14 cellular contexts compared by ENCODE assay signal in the genomic region with DNA sequence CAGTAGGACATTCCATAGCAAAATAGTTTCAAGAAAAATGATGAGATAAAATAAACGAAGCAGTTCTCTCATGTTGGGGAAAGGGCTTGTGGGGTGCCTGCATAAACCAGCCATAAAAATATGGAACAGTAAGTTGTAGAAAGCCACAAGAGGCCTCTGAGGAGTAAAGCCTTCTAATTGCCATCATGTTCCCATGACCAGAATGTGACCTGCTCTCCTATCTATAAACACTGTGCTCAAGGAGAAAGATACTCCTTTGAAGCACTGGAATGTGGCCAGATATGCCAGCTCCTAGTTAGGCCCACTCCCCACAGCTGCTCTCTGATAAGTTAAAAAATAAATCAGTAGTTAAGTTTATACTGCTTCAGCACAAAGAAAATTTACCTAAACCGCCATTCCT.
DNase-seq lines count a peak whose midpoint lies in the region; ATAC-seq and TF ChIP-seq lines count a peak whose summit lies in the region.
"Had no signal": no experiment of that assay in that cellular context is flagged by ENCODE, and none has a peak within 500 bp of the region (broad histone marks: within the 10 kb centered on the region; RNA-seq: fewer than 3 reads in every experiment).

No MANE protein-coding gene starts in this region.

- TF ChIP-seq POLR2A in heart left ventricle (IDR thresholded peaks at IDR 0.05): no peak

- ATAC-seq in left ventricle myocardium superior: peak; percentile 49
- no peak for ATAC-seq in heart left ventricle
- no peak for ATAC-seq in activated B cell treated with CpG ODN at 0.5 μM for 24 hours (ENCODE audit: low read depth)
- ATAC-seq in stimulated activated naive B cell treated with anti-CD40 and anti-IgM and Interleukin-4, amounts not matched to agents 10 μg/mL and 1 μg/mL and 100 μg/mL, for 72 hours (replicated peaks): no peak
- ATAC-seq in HG03025 (IDR thresholded peaks at IDR 0.05; ENCODE audit: low FRiP score, unreplicated experiment): no peak
- ATAC-seq: GM23338 had no signal

- POLR2A ChIA-PET in activated B cell treated with CpG ODN at 0.5 μM for 24 hours (lab: Charles Lee): no interaction called here

- no peaks in the 10 kb centered on the region for H3K27me3 ChIP-seq in heart left ventricle
- H3K27me3 ChIP-seq: SJCRH30 had no signal

- peak overlapping the region in 5 of 12 donors; percentile 4 to 44 (median 8) for H3K27ac ChIP-seq in heart left ventricle
- H3K27ac ChIP-seq: SJCRH30 had no signal

- no peak overlapping the region for H3K4me3 ChIP-seq in heart left ventricle
- H3K4me3 ChIP-seq: GM23338, SJCRH30 had no signal

- no peak for DNase-seq in left ventricle myocardium superior
- no peak for DNase-seq in heart left ventricle
- DNase-seq in activated B cell treated with CpG ODN at 0.5 μM for 24 hours: no peak
- peak; percentile 20 for DNase-seq in foreskin melanocyte
- no peak for DNase-seq in stimulated activated naive B cell treated with anti-CD40 and anti-IgM and Interleukin-4, amounts not matched to agents 10 μg/mL and 1 μg/mL and 100 μg/mL, for 72 hours
- no peak for DNase-seq in 8988T
- no peak for DNase-seq in posterior vena cava (ENCODE audit: low spot score)
- DNase-seq: anterior cingulate cortex; DND-41; NCI-H1105; NK-92 treated with Interleukin-12 subunit alpha and Interleukin-12 subunit beta, amount 100 ng/mL, for 24 hours had no signal

- no peaks in the 10 kb centered on the region for H3K9me3 Mint-ChIP-seq in activated B cell treated with CpG ODN at 0.5 μM for 24 hours
- H3K9me3 Mint-ChIP-seq in stimulated activated naive B cell treated with anti-CD40 and anti-IgM and Interleukin-4, amounts not matched to agents 10 μg/mL and 1 μg/mL and 100 μg/mL, for 72 hours: no peaks in the 10 kb centered on the region
- H3K9me3 Mint-ChIP-seq: GM23338 had no signal

- H3K27ac Mint-ChIP-seq in activated B cell treated with CpG ODN at 0.5 μM for 24 hours: peak overlapping the region; percentile 56
- H3K27ac Mint-ChIP-seq in stimulated activated naive B cell treated with anti-CD40 and anti-IgM and Interleukin-4, amounts not matched to agents 10 μg/mL and 1 μg/mL and 100 μg/mL, for 72 hours: peak overlapping the region; percentile 43
- H3K27ac Mint-ChIP-seq: GM23338 had no signal

- intact Hi-C loops in left ventricle myocardium superior (cut with micrococcal nuclease): no loop called here
- intact Hi-C loops in heart left ventricle (cut with DNase I): loop anchor here in 1 of 10 donors (5.0 to 10.0 kb wide), 2 partner anchors 53 to 1144 kb away; no protein-coding TSS in a partner anchor
- intact Hi-C loops in activated B cell treated with CpG ODN at 0.5 μM for 24 hours (cut with micrococcal nuclease): no loop called here
- intact Hi-C loops in posterior vena cava (cut with DNase I): no loop called here

- 55 to 67% (median 60%) methylated on average over 2 of the region's 2 CpGs for WGBS in heart left ventricle, 4 donors

- TF ChIP-seq CTCF in heart left ventricle (IDR thresholded peaks at IDR 0.05) (no peak), activated B cell treated with CpG ODN at 0.5 μM for 24 hours (IDR thresholded peaks at IDR 0.05) (no peak)

- H3K9me3 ChIP-seq in heart left ventricle: no peaks in the 10 kb centered on the region
- H3K9me3 ChIP-seq: SJCRH30 had no signal

- H3K36me3 Mint-ChIP-seq in activated B cell treated with CpG ODN at 0.5 μM for 24 hours (ENCODE audit: low read depth): peaks cover 66% of the 10 kb centered on the region
- peaks cover 27 to 29% of the 10 kb centered on the region in 2 donors for H3K36me3 Mint-ChIP-seq in stimulated activated naive B cell treated with anti-CD40 and anti-IgM and Interleukin-4, amounts not matched to agents 10 μg/mL and 1 μg/mL and 100 μg/mL, for 72 hours

- H3K4me3 Mint-ChIP-seq in activated B cell treated with CpG ODN at 0.5 μM for 24 hours: no peak overlapping the region
- no peak overlapping the region for H3K4me3 Mint-ChIP-seq in stimulated activated naive B cell treated with anti-CD40 and anti-IgM and Interleukin-4, amounts not matched to agents 10 μg/mL and 1 μg/mL and 100 μg/mL, for 72 hours
- H3K4me3 Mint-ChIP-seq: GM23338 had no signal

- H3K36me3 ChIP-seq in heart left ventricle: peaks cover 0 to 95% (median 50%) of the 10 kb centered on the region in 9 donors

- H3K4me1 ChIP-seq in heart left ventricle: peaks cover 0 to 22% (median 15%) of the 10 kb centered on the region in 12 donors
- H3K4me1 ChIP-seq: SJCRH30 had no signal

- CTCF ChIA-PET in activated B cell treated with CpG ODN at 0.5 μM for 24 hours (lab: Charles Lee): no interaction called here

- no peaks in the 10 kb centered on the region for H3K27me3 Mint-ChIP-seq in activated B cell treated with CpG ODN at 0.5 μM for 24 hours
- H3K27me3 Mint-ChIP-seq in stimulated activated naive B cell treated with anti-CD40 and anti-IgM and Interleukin-4, amounts not matched to agents 10 μg/mL and 1 μg/mL and 100 μg/mL, for 72 hours: no peaks in the 10 kb centered on the region

- H3K4me1 Mint-ChIP-seq in activated B cell treated with CpG ODN at 0.5 μM for 24 hours: no peaks in the 10 kb centered on the region
- H3K4me1 Mint-ChIP-seq in stimulated activated naive B cell treated with anti-CD40 and anti-IgM and Interleukin-4, amounts not matched to agents 10 μg/mL and 1 μg/mL and 100 μg/mL, for 72 hours: peaks cover 6% of the 10 kb centered on the region in 2 donors
- H3K4me1 Mint-ChIP-seq: GM23338 had no signal
